In the genomic region with DNA sequence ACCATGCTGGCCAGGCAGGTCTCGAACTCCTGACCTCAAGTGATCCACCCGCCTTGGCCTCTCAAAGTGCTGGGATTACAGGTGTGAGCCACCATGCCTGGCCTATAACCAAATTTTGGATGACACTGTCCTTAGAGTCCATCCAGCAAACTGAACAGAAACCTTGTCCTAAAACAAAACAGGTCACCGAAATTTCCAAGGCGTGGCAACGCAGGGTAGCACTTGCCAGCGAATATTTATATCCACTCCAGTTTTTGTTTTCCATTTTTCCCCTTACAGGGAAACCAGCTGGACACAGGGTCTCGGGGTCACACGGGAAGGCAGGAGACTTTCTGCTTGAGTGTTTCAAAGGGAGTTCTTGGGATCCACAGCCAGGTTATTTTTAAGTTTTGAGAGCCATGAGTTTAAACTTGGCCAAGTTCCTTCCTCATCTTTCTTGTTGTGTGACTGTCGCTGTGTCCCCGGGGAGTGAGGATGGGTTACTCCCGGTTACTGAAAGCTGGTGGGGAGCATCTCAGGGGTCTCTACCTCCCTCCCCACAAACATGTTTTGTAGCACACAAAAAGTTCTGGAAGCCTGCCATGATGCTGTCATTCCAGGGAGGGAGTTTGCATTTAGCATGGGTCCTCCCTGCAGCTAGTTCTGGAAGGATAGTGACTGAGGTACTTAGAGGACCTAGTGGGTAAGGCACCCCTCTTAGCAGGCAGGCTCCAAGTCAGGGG, we compare ENCODE assay signal across 18 cellular contexts. TPM values are rescaled to one million over a fixed set of nuclear protein-coding genes. Genes with fewer than 3 reads are reported as not detected.
DNase-seq lines count a peak whose midpoint lies in the region; ATAC-seq, FAIRE-seq and TF ChIP-seq lines count a peak whose summit lies in the region.
"Had no signal": no experiment of that assay in that cellular context is flagged by ENCODE, and none has a peak within 500 bp of the region (broad histone marks: within the 10 kb centered on the region; RNA-seq: fewer than 3 reads in every experiment).

No MANE protein-coding gene starts in this region.

- H3K4me1 ChIP-seq in A549 (peaks cover 54% of the 10 kb centered on the region), RWPE2 (ENCODE audit: insufficient read depth, poor library complexity, severe bottlenecking) (peaks cover 14% of the 10 kb centered on the region)
- H3K4me1 ChIP-seq in CD8-positive, alpha-beta memory T cell (ENCODE audit: insufficient read depth, low read length): no peaks in the 10 kb centered on the region

- no peak; a peak in 1 of 6 replicates for ATAC-seq in A549
- peak; percentile 15; the same call in 1 of the 3 replicates for ATAC-seq in RWPE2 (ENCODE audit: low read depth)
- no peak for ATAC-seq in HG02623 (IDR thresholded peaks at IDR 0.05; ENCODE audit: unreplicated experiment)
- ATAC-seq: activated CD8-positive, alpha-beta memory T cell treated with anti-CD3 and anti-CD28 coated beads, Interleukin-2, amount 10 ng/mL, durations not matched to agents 7 days and 5 days; activated naive CD8-positive, alpha-beta T cell treated with anti-CD3 and anti-CD28 coated beads, Interleukin-2, amount 50 U/mL, for 24 hours; stimulated activated naive CD8-positive, alpha-beta T cell treated with anti-CD3 and anti-CD28 coated beads, Interleukin-15, amount 100 ng/mL, for 72 hours had no signal

- peaks cover 82% of the 10 kb centered on the region for H3K4me1 Mint-ChIP-seq in nephron
- peaks cover 26 to 75% (median 51%) of the 10 kb centered on the region in 3 donors for H3K4me1 Mint-ChIP-seq in CD8-positive, alpha-beta memory T cell

- H3K27me3 ChIP-seq in RWPE2 (ENCODE audit: insufficient read depth, poor library complexity, severe bottlenecking): no peaks in the 10 kb centered on the region
- no peaks in the 10 kb centered on the region for H3K27me3 ChIP-seq in CD8-positive, alpha-beta memory T cell (ENCODE audit: insufficient read depth, low read length, poor library complexity, severe bottlenecking)
- H3K27me3 ChIP-seq: neutrophil had no signal

- no peak for TF ChIP-seq EP300 in A549 (IDR thresholded peaks at IDR 0.05)

- peak overlapping the region in 1 of 2 experiments; percentile 5; a peak in 1 of 6 replicates for H3K27ac ChIP-seq in A549
- H3K27ac ChIP-seq in RWPE2 (ENCODE audit: poor library complexity, severe bottlenecking): peak overlapping the region; percentile 20
- H3K27ac ChIP-seq in CD8-positive, alpha-beta memory T cell (ENCODE audit: low read depth, low read length): no peak overlapping the region
- H3K27ac ChIP-seq: neutrophil had no signal

- H3K9me3 ChIP-seq in A549 (no peaks in the 10 kb centered on the region), RWPE2 (ENCODE audit: severe bottlenecking) (no peaks in the 10 kb centered on the region)
- H3K9me3 ChIP-seq in CD8-positive, alpha-beta memory T cell (ENCODE audit: low read length): no peaks in the 10 kb centered on the region
- H3K9me3 ChIP-seq: neutrophil had no signal

- H3K4me3 ChIP-seq in A549: no peak overlapping the region
- H3K4me3 ChIP-seq in RWPE2 (ENCODE audit: severe bottlenecking): no peak overlapping the region
- no peak overlapping the region for H3K4me3 ChIP-seq in fibroblast of mammary gland (ENCODE audit: control insufficient read depth, low read depth, low read length)
- H3K4me3 ChIP-seq in CD8-positive, alpha-beta memory T cell (ENCODE audit: low read length): no peak overlapping the region

- H3K36me3 Mint-ChIP-seq in nephron (ENCODE audit: low read depth): peaks cover 7% of the 10 kb centered on the region
- H3K36me3 Mint-ChIP-seq in CD8-positive, alpha-beta memory T cell: peaks cover 6 to 49% (median 6%) of the 10 kb centered on the region in 3 donors

- no peak for FAIRE-seq in A549 (lab: Jason Lieb, UNC)
- FAIRE-seq: GM18507 had no signal

- no peaks in the 10 kb centered on the region for H3K9me3 Mint-ChIP-seq in nephron
- H3K9me3 Mint-ChIP-seq in CD8-positive, alpha-beta memory T cell: no peaks in the 10 kb centered on the region
- H3K9me3 Mint-ChIP-seq: activated naive CD8-positive, alpha-beta T cell treated with anti-CD3 and anti-CD28 coated beads, Interleukin-2, amount 50 U/mL, for 24 hours; stimulated activated naive CD8-positive, alpha-beta T cell treated with anti-CD3 and anti-CD28 coated beads, Interleukin-15, amount 100 ng/mL, for 72 hours had no signal

- TF ChIP-seq CTCF in A549 (IDR thresholded peaks at IDR 0.05): no peak
- TF ChIP-seq CTCF in RWPE2 (IDR thresholded peaks at IDR 0.05; ENCODE audit: poor library complexity, severe bottlenecking): no peak
- no peak for TF ChIP-seq CTCF in fibroblast of mammary gland (conservative IDR thresholded peaks at IDR 0.05; ENCODE audit: control insufficient read depth, insufficient read depth, low read depth, low read length)
- TF ChIP-seq CTCF in nephron (IDR thresholded peaks at IDR 0.05; ENCODE audit: unreplicated experiment in 3 of 3): no peak

- H3K27ac Mint-ChIP-seq in nephron: peak overlapping the region; percentile 92 to 94 (median 93)
- H3K27ac Mint-ChIP-seq in CD8-positive, alpha-beta memory T cell: no peak overlapping the region
- H3K27ac Mint-ChIP-seq: activated CD8-positive, alpha-beta memory T cell treated with anti-CD3 and anti-CD28 coated beads, Interleukin-2, amount 10 ng/mL, durations not matched to agents 7 days and 5 days; activated naive CD8-positive, alpha-beta T cell treated with anti-CD3 and anti-CD28 coated beads, Interleukin-2, amount 50 U/mL, for 24 hours; stimulated activated naive CD8-positive, alpha-beta T cell treated with anti-CD3 and anti-CD28 coated beads, Interleukin-15, amount 100 ng/mL, for 72 hours had no signal

- 87% methylated on average over 10 of the region's 11 CpGs for WGBS in A549 (ENCODE audit: missing lambda C conversion rate)

- H3K36me3 ChIP-seq in RWPE2 (ENCODE audit: low read depth): peaks cover 21% of the 10 kb centered on the region
- H3K36me3 ChIP-seq in CD8-positive, alpha-beta memory T cell (ENCODE audit: insufficient read depth, low read length): no peaks in the 10 kb centered on the region
- H3K36me3 ChIP-seq: neutrophil had no signal

- TF ChIP-seq POLR2A in A549 (IDR thresholded peaks at IDR 0.05; ENCODE audit: low read length): no peak

- POLR2A ChIA-PET in A549 (lab: Yijun Ruan, JAX): no interaction called here
- POLR2A ChIA-PET in CD8-positive, alpha-beta memory T cell (lab: Charles Lee): no interaction called here

- no peaks in the 10 kb centered on the region for H3K27me3 Mint-ChIP-seq in nephron (ENCODE audit: low read depth)
- H3K27me3 Mint-ChIP-seq in CD8-positive, alpha-beta memory T cell: no peaks in the 10 kb centered on the region
- H3K27me3 Mint-ChIP-seq: activated CD8-positive, alpha-beta memory T cell treated with anti-CD3 and anti-CD28 coated beads, Interleukin-2, amount 10 ng/mL, durations not matched to agents 7 days and 5 days; activated naive CD8-positive, alpha-beta T cell treated with anti-CD3 and anti-CD28 coated beads, Interleukin-2, amount 50 U/mL, for 24 hours; stimulated activated naive CD8-positive, alpha-beta T cell treated with anti-CD3 and anti-CD28 coated beads, Interleukin-15, amount 100 ng/mL, for 72 hours had no signal

- DNase-seq in A549 (ENCODE audit: low read depth in 1 of 2, low spot score in 1 of 2): no peak
- DNase-seq in RWPE2 (ENCODE audit: low spot score): no peak
- peak; percentile 49 for DNase-seq in fibroblast of mammary gland (ENCODE audit: low read depth)
- DNase-seq in CD8-positive, alpha-beta memory T cell: no peak
- DNase-seq in SW 1271 (lab: John Stamatoyannopoulos, UW): no peak
- DNase-seq in NCI-H345 treated with DMSO at 0.1 percent for 48 hours (lab: John Stamatoyannopoulos, UW; ENCODE audit: unreplicated experiment): no peak
- DNase-seq: ACHN; activated CD8-positive, alpha-beta memory T cell treated with anti-CD3 and anti-CD28 coated beads, Interleukin-2, amount 10 ng/mL, durations not matched to agents 7 days and 5 days; activated naive CD8-positive, alpha-beta T cell treated with anti-CD3 and anti-CD28 coated beads, Interleukin-2, amount 50 U/mL, for 24 hours; DMS79; NCI-H1417; stimulated activated CD4-positive, alpha-beta T cell treated with anti-CD3 and anti-CD28 coated beads, Interleukin-2, amount 100 ng/mL, for 48 hours; stimulated activated naive CD8-positive, alpha-beta T cell treated with anti-CD3 and anti-CD28 coated beads, Interleukin-15, amount 100 ng/mL, for 72 hours; T-helper 9 cell had no signal

- H3K4me3 Mint-ChIP-seq in nephron: peak overlapping the region in 2 of 3 experiments; percentile 3 to 43
- H3K4me3 Mint-ChIP-seq in CD8-positive, alpha-beta memory T cell: no peak overlapping the region
- H3K4me3 Mint-ChIP-seq: activated CD8-positive, alpha-beta memory T cell treated with anti-CD3 and anti-CD28 coated beads, Interleukin-2, amount 10 ng/mL, durations not matched to agents 7 days and 5 days; activated naive CD8-positive, alpha-beta T cell treated with anti-CD3 and anti-CD28 coated beads, Interleukin-2, amount 50 U/mL, for 24 hours; stimulated activated naive CD8-positive, alpha-beta T cell treated with anti-CD3 and anti-CD28 coated beads, Interleukin-15, amount 100 ng/mL, for 72 hours had no signal

- H3K4me2 ChIP-seq in A549: peak overlapping the region; percentile 31; the same call in 1 of the 3 replicates

- no peak for TF ChIP-seq RAD21 in A549 (conservative IDR thresholded peaks at IDR 0.05 in 1 of 2, IDR thresholded peaks at IDR 0.05 in 1 of 2)

- CTCF ChIA-PET in A549 (lab: Yijun Ruan, JAX): interaction anchor here (1.3 to 4.7 kb wide), 3 partner anchors 49 to 397 kb away, joined by 3 to 20 read pairs (median 3); a partner anchor contains a TSS
- CTCF ChIA-PET in CD8-positive, alpha-beta memory T cell (lab: Charles Lee): interaction anchor here (1.8 kb wide), 1 partner anchor 53 kb away, joined by 5 read pairs; no protein-coding TSS in a partner anchor

TF ChIP-seq in A549, 52 proteins besides CTCF, POLR2A, EP300 and RAD21 (continues in another document):
- TF ChIP-seq JUN (IDR thresholded peaks at IDR 0.05) (no peak), SMC3 (IDR thresholded peaks at IDR 0.05) (no peak), MYC (IDR thresholded peaks at IDR 0.05; ENCODE audit: borderline replicate concordance, low read length) (no peak)
- TF ChIP-seq, protein P1, sequence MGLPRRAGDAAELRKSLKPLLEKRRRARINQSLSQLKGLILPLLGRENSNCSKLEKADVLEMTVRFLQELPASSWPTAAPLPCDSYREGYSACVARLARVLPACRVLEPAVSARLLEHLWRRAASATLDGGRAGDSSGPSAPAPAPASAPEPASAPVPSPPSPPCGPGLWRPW (IDR thresholded peaks at IDR 0.05): no peak
- TF ChIP-seq, protein P2, sequence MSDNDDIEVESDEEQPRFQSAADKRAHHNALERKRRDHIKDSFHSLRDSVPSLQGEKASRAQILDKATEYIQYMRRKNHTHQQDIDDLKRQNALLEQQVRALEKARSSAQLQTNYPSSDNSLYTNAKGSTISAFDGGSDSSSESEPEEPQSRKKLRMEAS (IDR thresholded peaks at IDR 0.05): no peak

RNA-seq across cellular contexts. Expression of a gene that starts 12.6 kb away (rescaled TPM):
- polyA plus RNA-seq in A549 (2011; rRNA removed) (30.7 and 38.6 TPM in 2 replicates), A549 (2017; fragmentation: RNase III; extraction: RNeasy Plus Mini Kit Qiagen cat#74134 plus additional on column Dnase treatment) (17.4 to 18.8 TPM (median 18.8 TPM) in 3 replicates)
- 14.9 and 20.0 TPM in 2 replicates for polyA plus RNA-seq in A549 (2012; cell fraction: cytosol; rRNA removed)
- 48.7 and 51.2 TPM in 2 replicates for polyA plus RNA-seq in A549 (2012; cell fraction: nucleus; rRNA removed)
- polyA minus RNA-seq in A549 (2011; rRNA and poly(A)+ RNA removed): 95.4 and 109 TPM in 2 replicates
- 10 to 100 TPM; 27.0 to 27.2 TPM for total RNA-seq in CD8-positive, alpha-beta memory T cell
- 5.8 TPM for polyA plus RNA-seq in CD8-positive, alpha-beta memory T cell

Comparison
In these comparisons a context has a peak if more than half of its experiments do, and no peak if none do; other contexts are left out.
1. H3K27ac Mint-ChIP-seq: peak in nephron (3 of 3); none in CD8-positive, alpha-beta memory T cell (0 of 8).
2. H3K4me3 Mint-ChIP-seq: peak in nephron (2 of 3); none in CD8-positive, alpha-beta memory T cell (0 of 7).